In genomic region chr17:75468311-75468754, GRCh38 we compare ENCODE assay signal across 14 cellular contexts. TPM values are rescaled to one million over a fixed set of nuclear protein-coding genes. Genes with fewer than 3 reads are reported as not detected.
DNase-seq lines count a peak whose midpoint lies in the region; ATAC-seq, FAIRE-seq and TF ChIP-seq lines count a peak whose summit lies in the region.
"Had no signal": no experiment of that assay in that cellular context is flagged by ENCODE, and none has a peak within 500 bp of the region (broad histone marks: within the 10 kb centered on the region; RNA-seq: fewer than 3 reads in every experiment).

No MANE protein-coding gene starts in this region.

- peaks cover 11% of the 10 kb centered on the region for H3K4me1 ChIP-seq in lower lobe of right lung
- peaks cover 0 to 4% of the 10 kb centered on the region in 2 donors for H3K4me1 ChIP-seq in kidney (ENCODE audit: control insufficient read depth in 1 of 2, insufficient read depth in 1 of 2, low read depth in 1 of 2, low read length in 2 of 2)

- H3K27ac Mint-ChIP-seq in brain, result peak overlapping the region in 4 of 5 experiments; percentile 76 to 93 (median 88)
- H3K27ac Mint-ChIP-seq: activated CD4-positive, alpha-beta T cell treated with anti-CD3 and anti-CD28 coated beads for 36 hours; CD4-positive, alpha-beta T cell; mesothelial cell of epicardium; T-helper 1 cell treated with Interleukin-12 subunit alpha and Interleukin-12 subunit beta and Interleukin-4 antibody, amounts not matched to agents 30 μg/mL and 1 μg/mL, for 36 hours had no signal

- no peaks in the 10 kb centered on the region for H3K27me3 Mint-ChIP-seq in brain
- H3K27me3 Mint-ChIP-seq: activated CD4-positive, alpha-beta T cell treated with anti-CD3 and anti-CD28 coated beads for 36 hours; CD4-positive, alpha-beta T cell had no signal

- H3K27ac ChIP-seq in lower lobe of right lung (no peak overlapping the region), substantia nigra (ENCODE audit: low read depth, low read length, poor library complexity, severe bottlenecking) (peak overlapping the region; percentile 63), kidney (ENCODE audit: low read depth in 2 of 2, low read length in 2 of 2) (no peak overlapping the region)
- H3K27ac ChIP-seq: ovary had no signal

- peaks cover 5% of the 10 kb centered on the region for H3K4me1 Mint-ChIP-seq in brain
- H3K4me1 Mint-ChIP-seq: activated CD4-positive, alpha-beta T cell treated with anti-CD3 and anti-CD28 coated beads for 36 hours; mesothelial cell of epicardium had no signal

- peak overlapping the region in 2 of 5 experiments; percentile 24 to 53 for H3K4me3 Mint-ChIP-seq in brain
- H3K4me3 Mint-ChIP-seq: activated CD4-positive, alpha-beta T cell treated with anti-CD3 and anti-CD28 coated beads for 36 hours; activated T-cell treated with anti-CD3 and anti-CD28 coated beads, Interleukin-2, amount 50 U/mL, for 4 hours; CD4-positive, alpha-beta T cell; mesothelial cell of epicardium; T-helper 1 cell treated with Interleukin-12 subunit alpha and Interleukin-12 subunit beta and Interleukin-4 antibody, amounts not matched to agents 30 μg/mL and 1 μg/mL, for 36 hours had no signal

- H3K36me3 ChIP-seq in lower lobe of right lung (peaks cover 15% of the 10 kb centered on the region), kidney (ENCODE audit: control insufficient read depth in 1 of 2, insufficient read depth in 2 of 2, low read length in 2 of 2) (peaks cover 5 to 19% of the 10 kb centered on the region in 2 donors)
- H3K36me3 ChIP-seq: ovary had no signal

- DNase-seq in NCI-H446 (lab: John Stamatoyannopoulos, UW) (peak; percentile 69 to 88), lower lobe of right lung (no peak), substantia nigra (lab: John Stamatoyannopoulos, UW) (peak in 16 of 49 donors; percentile 35 to 63 (median 46)), urothelium cell line (ENCODE audit: low spot score) (no peak), kidney (no peak)
- DNase-seq: activated CD4-positive, alpha-beta T cell treated with anti-CD3 and anti-CD28 coated beads for 36 hours; activated T-cell treated with anti-CD3 and anti-CD28 coated beads, Interleukin-2, amount 50 U/mL, for 4 hours; CD4-positive, alpha-beta T cell; ovary had no signal

- peak overlapping the region in 1 of 2 donors; percentile 2 for H3K9ac ChIP-seq in kidney (ENCODE audit: low read length in 2 of 2)

- TF ChIP-seq CTCF in brain (conservative IDR thresholded peaks at IDR 0.05) (no peak), lower lobe of right lung (IDR thresholded peaks at IDR 0.05) (no peak), kidney (IDR thresholded peaks at IDR 0.05; ENCODE audit: borderline replicate concordance, extremely low read depth, insufficient read depth) (no peak)

- no peak for FAIRE-seq in urothelium cell line (lab: Jason Lieb, UNC)
- no peak for FAIRE-seq in kidney (lab: Jason Lieb, UNC)
- FAIRE-seq: GM19239 had no signal

- ATAC-seq in lower lobe of right lung, result peak; percentile 39 to 45
- ATAC-seq in HG03025 (IDR thresholded peaks at IDR 0.05; ENCODE audit: low FRiP score, unreplicated experiment), result no peak
- ATAC-seq: activated CD4-positive, alpha-beta T cell treated with anti-CD3 and anti-CD28 coated beads for 36 hours; activated T-cell treated with anti-CD3 and anti-CD28 coated beads, Interleukin-2, amount 50 U/mL, for 4 hours had no signal

- H3K36me3 Mint-ChIP-seq in brain, result peaks cover 68% of the 10 kb centered on the region

- intact Hi-C loops in lower lobe of right lung (cut with DNase I), result no loop called here
- intact Hi-C loops in kidney (cut with DNase I), result no loop called here

- no peaks in the 10 kb centered on the region for H3K9me3 ChIP-seq in lower lobe of right lung
- H3K9me3 ChIP-seq in kidney (ENCODE audit: control insufficient read depth in 1 of 2, low read length in 2 of 2), result no peaks in the 10 kb centered on the region
- H3K9me3 ChIP-seq: ovary had no signal

- H3K27me3 ChIP-seq in lower lobe of right lung (ENCODE audit: low read depth), result no peaks in the 10 kb centered on the region
- H3K27me3 ChIP-seq: ovary had no signal

- H3K4me3 ChIP-seq in lower lobe of right lung (no peak overlapping the region), kidney (ENCODE audit: low read length in 2 of 2) (no peak overlapping the region)
- H3K4me3 ChIP-seq: ovary had no signal

- H3K9me3 Mint-ChIP-seq in brain, result peaks cover 0 to 15% (median 0%) of the 10 kb centered on the region in 5 experiments
- H3K9me3 Mint-ChIP-seq: activated T-cell treated with anti-CD3 and anti-CD28 coated beads, Interleukin-2, amount 50 U/mL, for 4 hours; CD4-positive, alpha-beta T cell; mesothelial cell of epicardium; T-helper 1 cell treated with Interleukin-12 subunit alpha and Interleukin-12 subunit beta and Interleukin-4 antibody, amounts not matched to agents 30 μg/mL and 1 μg/mL, for 36 hours had no signal

RNA-seq across cellular contexts. Expression of gene TMEM94, which starts 11.9 kb away (rescaled TPM):
- polyA plus RNA-seq in brain (ENCODE audit: insufficient read depth, low read depth, low replicate concordance) (156 TPM), kidney (ENCODE audit: insufficient read depth, low read depth, low replicate concordance) (49.6 TPM)
- total RNA-seq in lower lobe of right lung (89.5 TPM), kidney (82.6 TPM)

RNA-seq across cellular contexts. Expression of gene CASKIN2, which starts 47.0 kb away (rescaled TPM):
- polyA plus RNA-seq in brain (ENCODE audit: insufficient read depth, low read depth, low replicate concordance) (29.0 TPM), kidney (ENCODE audit: insufficient read depth, low read depth, low replicate concordance) (25.0 TPM)
- total RNA-seq in lower lobe of right lung (68.8 TPM), kidney (98.6 TPM)

RNA-seq across cellular contexts. Expression of gene TSEN54, which starts 48.0 kb away (rescaled TPM):
- polyA plus RNA-seq in brain (ENCODE audit: insufficient read depth, low read depth, low replicate concordance) (32.9 TPM), kidney (ENCODE audit: insufficient read depth, low read depth, low replicate concordance) (33.8 TPM)
- total RNA-seq in lower lobe of right lung (20.4 TPM), kidney (25.8 TPM)

RNA-seq across cellular contexts. Expression of gene LLGL2, which starts 57.2 kb away (rescaled TPM):
- polyA plus RNA-seq in brain (ENCODE audit: insufficient read depth, low read depth, low replicate concordance) (22.1 TPM), kidney (ENCODE audit: insufficient read depth, low read depth, low replicate concordance) (181 TPM)
- total RNA-seq in lower lobe of right lung (111 TPM), kidney (262 TPM)

Comparison
In these comparisons a context has a peak if more than half of its experiments do, and no peak if none do; other contexts are left out.
1. DNase-seq: peak in NCI-H446 (2 of 2); none in lower lobe of right lung (single experiment), urothelium cell line (single experiment) and kidney (single experiment).